8 cellular contexts compared by ENCODE assay signal in the genomic region with DNA sequence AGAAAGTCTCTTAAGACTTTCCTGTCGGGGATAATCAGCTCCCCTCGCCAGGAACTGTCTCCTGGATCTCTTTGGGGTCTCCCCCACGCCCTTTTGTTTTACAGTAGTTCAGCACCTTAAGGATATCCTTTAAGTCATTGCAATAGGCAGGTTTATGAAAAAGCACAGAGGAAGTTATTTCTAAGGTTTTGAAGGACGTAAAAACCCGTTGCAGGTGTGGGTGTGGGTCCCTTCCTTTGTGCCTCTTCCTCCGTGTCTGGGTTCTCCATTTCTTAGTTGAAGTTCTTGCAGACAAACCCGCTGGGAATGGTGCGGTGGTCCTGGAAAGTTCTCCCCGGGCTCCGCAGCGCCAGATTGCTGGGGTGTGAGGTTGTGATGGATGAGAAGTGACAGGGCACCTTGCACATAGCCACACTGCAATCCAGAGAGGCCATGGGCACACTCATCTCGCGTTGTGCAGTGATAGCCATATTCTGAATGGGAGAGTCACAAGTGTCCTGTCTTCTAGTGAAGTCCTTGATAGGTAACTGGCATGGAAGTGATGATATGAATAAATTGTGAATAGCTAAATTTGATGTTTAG.
DNase-seq lines count a peak whose midpoint lies in the region; ATAC-seq and TF ChIP-seq lines count a peak whose summit lies in the region.

No MANE protein-coding gene starts in this region.

- peaks cover 20% of the 10 kb centered on the region for H3K27me3 Mint-ChIP-seq in GM23338 (ENCODE audit: insufficient read depth, low read depth, poor library complexity)

- 28 to 45% (median 42%) methylated on average over 13 of the region's 13 CpGs for WGBS in stomach, 5 donors

- H3K27me3 ChIP-seq in ACC112 (ENCODE audit: insufficient read depth, low read length) (no peaks in the 10 kb centered on the region), GM23338 (ENCODE audit: insufficient read depth) (peaks cover 29% of the 10 kb centered on the region), iPS-18a (ENCODE audit: control insufficient read depth, insufficient read depth, low read length) (peaks cover 24% of the 10 kb centered on the region), stomach (no peaks in the 10 kb centered on the region)

- TF ChIP-seq EP300 in stomach (IDR thresholded peaks at IDR 0.05), result no peak

- peaks cover 50% of the 10 kb centered on the region for H3K79me2 ChIP-seq in ACC112 (ENCODE audit: control insufficient read depth, insufficient read depth, low read length, unreplicated experiment)
- H3K79me2 ChIP-seq in GM23338 (replicated peaks; ENCODE audit: insufficient read depth), result peaks cover 54% of the 10 kb centered on the region

- H3K36me3 ChIP-seq in ACC112 (ENCODE audit: insufficient read depth, low read length) (no peaks in the 10 kb centered on the region), GM23338 (ENCODE audit: insufficient read depth) (no peaks in the 10 kb centered on the region), iPS-18a (ENCODE audit: control insufficient read depth, low read depth, low read length) (no peaks in the 10 kb centered on the region), stomach (no peaks in the 10 kb centered on the region)

- H3K36me3 Mint-ChIP-seq in GM23338 (ENCODE audit: low read depth), result peaks cover 25% of the 10 kb centered on the region
- H3K36me3 Mint-ChIP-seq in activated naive CD4-positive, alpha-beta T cell treated with anti-CD3 and anti-CD28 coated beads, Interleukin-2, amount 50 U/mL, for 72 hours, result peaks cover 0 to 8% of the 10 kb centered on the region in 2 donors

- H3K4me2 ChIP-seq in GM23338, result peak overlapping the region; percentile 98

- H3K4me1 Mint-ChIP-seq in GM23338, result peaks cover 21% of the 10 kb centered on the region

- H3K4me1 ChIP-seq in ACC112 (ENCODE audit: control insufficient read depth, insufficient read depth, low read length, unreplicated experiment) (peaks cover 19% of the 10 kb centered on the region), GM23338 (ENCODE audit: insufficient read depth) (peaks cover 16% of the 10 kb centered on the region), iPS-18a (ENCODE audit: control insufficient read depth, low read depth, low read length) (peaks cover 9% of the 10 kb centered on the region), stomach (peaks cover 16 to 40% (median 29%) of the 10 kb centered on the region in 4 donors)

- no peak overlapping the region for H3K27ac ChIP-seq in ACC112 (ENCODE audit: low read depth, low read length)
- H3K27ac ChIP-seq in GM23338 (ENCODE audit: low read depth), result no peak overlapping the region
- H3K27ac ChIP-seq in iPS-18a (ENCODE audit: low read length), result no peak overlapping the region
- H3K27ac ChIP-seq in stomach, result peak overlapping the region in 3 of 5 donors; percentile 76 to 97 (median 93)

- H4K20me1 ChIP-seq in GM23338 (replicated peaks; ENCODE audit: insufficient read depth), result peaks cover 20% of the 10 kb centered on the region; the same call in 1 of the 2 replicates

- H3K9me2 ChIP-seq in GM23338 (ENCODE audit: insufficient read depth), result no peaks in the 10 kb centered on the region

- ATAC-seq in GM23338, result no peak
- no peak for ATAC-seq in activated naive CD4-positive, alpha-beta T cell treated with anti-CD3 and anti-CD28 coated beads, Interleukin-2, amount 50 U/mL, for 72 hours
- no peak for ATAC-seq in GM19035 (IDR thresholded peaks at IDR 0.05; ENCODE audit: unreplicated experiment)
- no peak for ATAC-seq in HG02885 (IDR thresholded peaks at IDR 0.05; ENCODE audit: poor library complexity, unreplicated experiment)

- no peak for DNase-seq in GM23338 (ENCODE audit: low spot score)
- DNase-seq in activated naive CD4-positive, alpha-beta T cell treated with anti-CD3 and anti-CD28 coated beads, Interleukin-2, amount 50 U/mL, for 72 hours (ENCODE audit: low spot score in 2 of 2), result no peak
- no peak for DNase-seq in stomach
- DNase-seq in mucosa of gallbladder (ENCODE audit: low spot score), result no peak

- peaks cover 10% of the 10 kb centered on the region; the same call in 1 of the 2 replicates for H3F3A ChIP-seq in GM23338 (replicated peaks; ENCODE audit: low read depth)

- TF ChIP-seq POLR2A in stomach (IDR thresholded peaks at IDR 0.05), result no peak

- H3K4me3 ChIP-seq in ACC112 (ENCODE audit: low read depth, low read length) (peak overlapping the region; percentile 93), GM23338 (peak overlapping the region; percentile 87), iPS-18a (ENCODE audit: low read length) (peak overlapping the region; percentile 92), stomach (peak overlapping the region; percentile 76 to 91 (median 84))

- H3K9me3 ChIP-seq in iPS-18a (ENCODE audit: control insufficient read depth, low read depth, low read length), result no peaks in the 10 kb centered on the region
- H3K9me3 ChIP-seq in stomach, result no peaks in the 10 kb centered on the region

- no peak for TF ChIP-seq CTCF in GM23338 (conservative IDR thresholded peaks at IDR 0.05; ENCODE audit: low read depth in 2 of 2)
- no peak for TF ChIP-seq CTCF in stomach (IDR thresholded peaks at IDR 0.05)

- intact Hi-C loops in stomach (cut with DNase I; ENCODE audit: low total_unique reads), result no loop called here

- H3K4me3 Mint-ChIP-seq in GM23338, result peak overlapping the region; percentile 93

- no peak overlapping the region for H3K27ac Mint-ChIP-seq in GM23338
- peak overlapping the region; percentile 72 to 75 for H3K27ac Mint-ChIP-seq in activated naive CD4-positive, alpha-beta T cell treated with anti-CD3 and anti-CD28 coated beads, Interleukin-2, amount 50 U/mL, for 72 hours

- H3K9me3 Mint-ChIP-seq in GM23338, result peaks cover 10% of the 10 kb centered on the region
- H3K9me3 Mint-ChIP-seq in activated naive CD4-positive, alpha-beta T cell treated with anti-CD3 and anti-CD28 coated beads, Interleukin-2, amount 50 U/mL, for 72 hours, result no peaks in the 10 kb centered on the region

- H2AFZ ChIP-seq in ACC112 (ENCODE audit: low read length, unreplicated experiment), result no peak overlapping the region
- H2AFZ ChIP-seq in GM23338, result no peak overlapping the region

- peak overlapping the region; percentile 70 for H3K9ac ChIP-seq in iPS-18a (ENCODE audit: low read length)

TF ChIP-seq in GM23338, 12 proteins besides CTCF, POLR2A, EP300 and RAD21 (continues in another document):
- no peak for TF ChIP-seq ZNF331 (CRISPR knock-in tag; IDR thresholded peaks at IDR 0.05; ENCODE audit: low read depth)
- no peak for TF ChIP-seq EZH2 (IDR thresholded peaks at IDR 0.05; ENCODE audit: low read depth, unreplicated experiment)
- TF ChIP-seq JUNB (IDR thresholded peaks at IDR 0.05; ENCODE audit: unreplicated experiment), result no peak
- no peak for TF ChIP-seq ETS1 (IDR thresholded peaks at IDR 0.05)

Comparison
In these comparisons a context has a peak if more than half of its experiments do, and no peak if none do; other contexts are left out.
1. H3K27ac ChIP-seq: peak in stomach (3 of 5); none in ACC112 (single experiment), GM23338 (single experiment) and iPS-18a (single experiment).
2. Peak in every context shown above with its lines, with median percentiles within 50 percentile points of each other: H3K4me3 ChIP-seq.